1 cellular context compared by ENCODE assay signal in genomic region chr6:15287670-15288069, GRCh38.
TF ChIP-seq lines count a peak whose summit lies in the region.

No MANE protein-coding gene starts in this region.

TF ChIP-seq in GM12878, 131 proteins besides CTCF, POLR2A, EP300 and RAD21 (continued from another document):
- TF ChIP-seq, protein P1, sequence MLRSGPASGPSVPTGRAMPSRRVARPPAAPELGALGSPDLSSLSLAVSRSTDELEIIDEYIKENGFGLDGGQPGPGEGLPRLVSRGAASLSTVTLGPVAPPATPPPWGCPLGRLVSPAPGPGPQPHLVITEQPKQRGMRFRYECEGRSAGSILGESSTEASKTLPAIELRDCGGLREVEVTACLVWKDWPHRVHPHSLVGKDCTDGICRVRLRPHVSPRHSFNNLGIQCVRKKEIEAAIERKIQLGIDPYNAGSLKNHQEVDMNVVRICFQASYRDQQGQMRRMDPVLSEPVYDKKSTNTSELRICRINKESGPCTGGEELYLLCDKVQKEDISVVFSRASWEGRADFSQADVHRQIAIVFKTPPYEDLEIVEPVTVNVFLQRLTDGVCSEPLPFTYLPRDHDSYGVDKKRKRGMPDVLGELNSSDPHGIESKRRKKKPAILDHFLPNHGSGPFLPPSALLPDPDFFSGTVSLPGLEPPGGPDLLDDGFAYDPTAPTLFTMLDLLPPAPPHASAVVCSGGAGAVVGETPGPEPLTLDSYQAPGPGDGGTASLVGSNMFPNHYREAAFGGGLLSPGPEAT (IDR thresholded peaks at IDR 0.05; ENCODE audit: low read depth), result peak; percentile 48; the same call in 1 of the 2 replicates
- peak; percentile 100 for TF ChIP-seq SPI1 (IDR thresholded peaks at IDR 0.05; ENCODE audit: borderline replicate concordance, insufficient read depth, low read depth, low read length)
- TF ChIP-seq IRF4 (IDR thresholded peaks at IDR 0.05; ENCODE audit: low read depth, low read length), result peak; percentile 94
- no peak for TF ChIP-seq USF1 (IDR thresholded peaks at IDR 0.05; ENCODE audit: borderline replicate concordance, extremely low read length, insufficient read depth, low read depth, low read length)
- TF ChIP-seq PAX5 (IDR thresholded peaks at IDR 0.05; ENCODE audit: borderline replicate concordance, low read depth, low read length), result peak; percentile 53; the same call in 1 of the 2 replicates
- peak; percentile 31; the same call in 1 of the 2 replicates for TF ChIP-seq ATF2 (IDR thresholded peaks at IDR 0.05; ENCODE audit: low read length)
- TF ChIP-seq BHLHE40 (IDR thresholded peaks at IDR 0.05; ENCODE audit: borderline replicate concordance in 1 of 2, low read depth in 2 of 2, low read length in 1 of 2), result peak in 1 of 2 experiments; percentile 17; a peak in 1 of 4 replicates
- TF ChIP-seq PML (IDR thresholded peaks at IDR 0.05; ENCODE audit: low read length), result no peak
- TF ChIP-seq MAX (IDR thresholded peaks at IDR 0.05; ENCODE audit: low read depth, low read length), result no peak
- peak; percentile 20; the same call in 1 of the 2 replicates for TF ChIP-seq YY1 (IDR thresholded peaks at IDR 0.05; ENCODE audit: low read depth, low read length)
- TF ChIP-seq BCL11A (IDR thresholded peaks at IDR 0.05; ENCODE audit: low read depth, low read length), result peak; percentile 69
- TF ChIP-seq SIX5 (IDR thresholded peaks at IDR 0.05; ENCODE audit: low read depth, low read length, severe bottlenecking), result no peak
- TF ChIP-seq, protein P2, sequence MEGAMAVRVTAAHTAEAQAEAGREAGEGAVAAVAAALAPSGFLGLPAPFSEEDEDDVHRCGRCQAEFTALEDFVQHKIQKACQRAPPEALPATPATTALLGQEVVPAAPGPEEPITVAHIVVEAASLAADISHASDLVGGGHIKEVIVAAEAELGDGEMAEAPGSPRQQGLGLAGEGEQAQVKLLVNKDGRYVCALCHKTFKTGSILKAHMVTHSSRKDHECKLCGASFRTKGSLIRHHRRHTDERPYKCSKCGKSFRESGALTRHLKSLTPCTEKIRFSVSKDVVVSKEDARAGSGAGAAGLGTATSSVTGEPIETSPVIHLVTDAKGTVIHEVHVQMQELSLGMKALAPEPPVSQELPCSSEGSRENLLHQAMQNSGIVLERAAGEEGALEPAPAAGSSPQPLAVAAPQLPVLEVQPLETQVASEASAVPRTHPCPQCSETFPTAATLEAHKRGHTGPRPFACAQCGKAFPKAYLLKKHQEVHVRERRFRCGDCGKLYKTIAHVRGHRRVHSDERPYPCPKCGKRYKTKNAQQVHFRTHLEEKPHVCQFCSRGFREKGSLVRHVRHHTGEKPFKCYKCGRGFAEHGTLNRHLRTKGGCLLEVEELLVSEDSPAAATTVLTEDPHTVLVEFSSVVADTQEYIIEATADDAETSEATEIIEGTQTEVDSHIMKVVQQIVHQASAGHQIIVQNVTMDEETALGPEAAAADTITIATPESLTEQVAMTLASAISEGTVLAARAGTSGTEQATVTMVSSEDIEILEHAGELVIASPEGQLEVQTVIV (IDR thresholded peaks at IDR 0.05; ENCODE audit: borderline replicate concordance, partially characterized antibody), result no peak
- TF ChIP-seq SREBF2 (IDR thresholded peaks at IDR 0.05; ENCODE audit: low read length), result no peak
